Comparison of ENCODE assay signal across 8 cellular contexts in genomic region chr11:130069684-130070108, GRCh38. TPM values are rescaled to one million over a fixed set of nuclear protein-coding genes. Genes with fewer than 3 reads are reported as not detected.
DNase-seq lines count a peak whose midpoint lies in the region; ATAC-seq and TF ChIP-seq lines count a peak whose summit lies in the region.

Gene APLP2, plus strand, starts transcription at chr11:130069894. Its CDS starts 84 bp downstream, at chr11:130069978.

- H3K27me3 ChIP-seq in naive thymus-derived CD4-positive, alpha-beta T cell (ENCODE audit: control insufficient read depth in 2 of 2, insufficient read depth in 2 of 2, low read length in 2 of 2) = peaks cover 0 to 3% of the 10 kb centered on the region in 2 donors

- H3K4me3 Mint-ChIP-seq in naive thymus-derived CD4-positive, alpha-beta T cell = peak within 1 kb of the TSS; percentile 94 to 99 (median 96)
- H3K4me3 Mint-ChIP-seq in stimulated activated memory B cell treated with anti-CD40 and anti-IgM and Interleukin-4, amounts not matched to agents 10 μg/mL and 1 μg/mL and 100 μg/mL, for 72 hours = peak within 1 kb of the TSS; percentile 95

- CTCF ChIA-PET in naive thymus-derived CD4-positive, alpha-beta T cell (lab: Charles Lee) = no interaction called here

- DNase-seq in EL (peak; percentile 99), H4 (ENCODE audit: low spot score) (peak; percentile 97), LNCaP clone FGC (ENCODE audit: low read depth) (peak; percentile 93), RPMI8226 (peak; percentile 96), fibroblast of gingiva (ENCODE audit: low read depth) (peak; percentile 99)
- peak; percentile 91 to 92 for DNase-seq in activated T-helper 1 cell treated with anti-CD3 and anti-CD28 coated beads, Interleukin-2, amount 50 U/mL, for 16 hours (ENCODE audit: low read depth in 1 of 2, low spot score in 1 of 2)
- DNase-seq in naive thymus-derived CD4-positive, alpha-beta T cell = peak; percentile 93 to 98 (median 95)

- H3K4me1 ChIP-seq in naive thymus-derived CD4-positive, alpha-beta T cell (ENCODE audit: control insufficient read depth in 2 of 2, insufficient read depth in 2 of 2, low read length in 2 of 2) = peaks cover 3 to 5% of the 10 kb centered on the region in 2 donors

- ATAC-seq in naive thymus-derived CD4-positive, alpha-beta T cell = peak; percentile 96
- ATAC-seq in stimulated activated memory B cell treated with anti-CD40 and anti-IgM and Interleukin-4, amounts not matched to agents 10 μg/mL and 1 μg/mL and 100 μg/mL, for 72 hours = peak; percentile 98

- peaks cover 0 to 4% (median 0%) of the 10 kb centered on the region in 5 donors for H3K36me3 Mint-ChIP-seq in naive thymus-derived CD4-positive, alpha-beta T cell
- H3K36me3 Mint-ChIP-seq in stimulated activated memory B cell treated with anti-CD40 and anti-IgM and Interleukin-4, amounts not matched to agents 10 μg/mL and 1 μg/mL and 100 μg/mL, for 72 hours = no peaks in the 10 kb centered on the region

- intact Hi-C loops in naive thymus-derived CD4-positive, alpha-beta T cell (cut with micrococcal nuclease) = loop anchor here (1.0 to 10.0 kb wide), 16 partner anchors 50 to 847 kb away; partner anchors contain the start of genes NFRKB (in 2 of the 2), SNX19 (in 2 of the 2), PRDM10 (in 1 of the 2) and TMEM45B (in 1 of the 2)

- no peak for TF ChIP-seq CTCF in LNCaP clone FGC (IDR thresholded peaks at IDR 0.05; ENCODE audit: control insufficient read depth, extremely low read depth, insufficient read depth)

- H3K36me3 ChIP-seq in naive thymus-derived CD4-positive, alpha-beta T cell (ENCODE audit: control insufficient read depth in 2 of 3, insufficient read depth in 3 of 3, low read length in 3 of 3) = peaks cover 0 to 8% (median 0%) of the 10 kb centered on the region in 3 experiments

- H3K9me3 Mint-ChIP-seq in naive thymus-derived CD4-positive, alpha-beta T cell = peaks cover 0 to 4% (median 0%) of the 10 kb centered on the region in 11 donors
- no peaks in the 10 kb centered on the region for H3K9me3 Mint-ChIP-seq in stimulated activated memory B cell treated with anti-CD40 and anti-IgM and Interleukin-4, amounts not matched to agents 10 μg/mL and 1 μg/mL and 100 μg/mL, for 72 hours

- POLR2A ChIA-PET in naive thymus-derived CD4-positive, alpha-beta T cell (lab: Charles Lee) = interaction anchor here (0.6 to 2.9 kb wide), 3 partner anchors 67 to 184 kb away, joined by 4 to 55 read pairs (median 5); partner anchors contain the start of gene PRDM10

- peak within 1 kb of the TSS; percentile 89 for H3K27ac ChIP-seq in naive thymus-derived CD4-positive, alpha-beta T cell (ENCODE audit: low read depth, low read length)

- H3K4me1 Mint-ChIP-seq in naive thymus-derived CD4-positive, alpha-beta T cell = peaks cover 19 to 33% (median 21%) of the 10 kb centered on the region in 7 donors
- H3K4me1 Mint-ChIP-seq in stimulated activated memory B cell treated with anti-CD40 and anti-IgM and Interleukin-4, amounts not matched to agents 10 μg/mL and 1 μg/mL and 100 μg/mL, for 72 hours = peaks cover 25% of the 10 kb centered on the region

- H3K9me3 ChIP-seq in naive thymus-derived CD4-positive, alpha-beta T cell (ENCODE audit: control insufficient read depth in 2 of 3, low read length in 3 of 3) = no peaks in the 10 kb centered on the region

- H3K4me3 ChIP-seq in LNCaP clone FGC (ENCODE audit: low read depth, low read length) = peak within 1 kb of the TSS; percentile 70
- peak within 1 kb of the TSS; percentile 87 for H3K4me3 ChIP-seq in naive thymus-derived CD4-positive, alpha-beta T cell (ENCODE audit: low read length)

- peaks cover 0 to 29% (median 0%) of the 10 kb centered on the region in 5 donors for H3K27me3 Mint-ChIP-seq in naive thymus-derived CD4-positive, alpha-beta T cell
- H3K27me3 Mint-ChIP-seq in stimulated activated memory B cell treated with anti-CD40 and anti-IgM and Interleukin-4, amounts not matched to agents 10 μg/mL and 1 μg/mL and 100 μg/mL, for 72 hours = peaks cover 13% of the 10 kb centered on the region

- H3K27ac Mint-ChIP-seq in naive thymus-derived CD4-positive, alpha-beta T cell = peak within 1 kb of the TSS; percentile 92 to 97 (median 95)
- H3K27ac Mint-ChIP-seq in stimulated activated memory B cell treated with anti-CD40 and anti-IgM and Interleukin-4, amounts not matched to agents 10 μg/mL and 1 μg/mL and 100 μg/mL, for 72 hours = peak within 1 kb of the TSS; percentile 81

RNA-seq across cellular contexts. Expression of gene APLP2, which starts in this region (rescaled TPM):
- total RNA-seq in H4 (2014; rRNA removed; shearing (Covaris generic)) = 122 and 146 TPM in 2 replicates
- total RNA-seq in naive thymus-derived CD4-positive, alpha-beta T cell = 100 to 1,000 TPM in 1 of 5 experiments, 10 to 100 TPM in 4; 26.6 to 172 (median 51.5) TPM
- polyA plus RNA-seq in naive thymus-derived CD4-positive, alpha-beta T cell = 10 to 100 TPM; 33.2 to 43.0 TPM

Comparison
In these comparisons a context has a peak if more than half of its experiments do, and no peak if none do; other contexts are left out.
1. Peak in every context shown above with its lines: DNase-seq, ATAC-seq, H3K4me3 ChIP-seq and H3K27ac ChIP-seq.